In genomic region chr4:185657699-185658098, GRCh38 we compare ENCODE assay signal across 23 cellular contexts.
DNase-seq lines count a peak whose midpoint lies in the region; ATAC-seq and TF ChIP-seq lines count a peak whose summit lies in the region.
"Had no signal": no experiment of that assay in that cellular context is flagged by ENCODE, and none has a peak within 500 bp of the region (broad histone marks: within the 10 kb centered on the region; RNA-seq: fewer than 3 reads in every experiment).

No MANE protein-coding gene starts in this region.

- TF ChIP-seq CTCF in breast epithelium (IDR thresholded peaks at IDR 0.05): no peak
- no peak for TF ChIP-seq CTCF in MCF 10A (IDR thresholded peaks at IDR 0.05; ENCODE audit: unreplicated experiment)
- no peak for TF ChIP-seq CTCF in type B pancreatic cell (conservative IDR thresholded peaks at IDR 0.05)
- no peak for TF ChIP-seq CTCF in HFFc6 (IDR thresholded peaks at IDR 0.05)

- no peak overlapping the region for H3K27ac Mint-ChIP-seq in MCF 10A (ENCODE audit: low read depth, unreplicated experiment)
- H3K27ac Mint-ChIP-seq in type B pancreatic cell: peak overlapping the region; percentile 18
- no peak overlapping the region for H3K27ac Mint-ChIP-seq in natural killer cell treated with Interleukin-12 subunit alpha and Interleukin-12 subunit beta and Interleukin-15 and Interleukin-18, amount 100 ng/mL, for 72 hours
- no peak overlapping the region for H3K27ac Mint-ChIP-seq in HFFc6
- H3K27ac Mint-ChIP-seq: activated CD8-positive, alpha-beta memory T cell treated with anti-CD3 and anti-CD28 coated beads, Interleukin-2, amount 10 ng/mL, durations not matched to agents 7 days and 5 days; activated T-helper 2 cell treated with anti-CD3 and anti-CD28 coated beads, Interferon-gamma antibody, Interleukin-2, Interleukin-4, amounts not matched to agents 10 μg/mL and 5 μg/mL and 100 μg/mL, durations not matched to agents 14 hours and 24 hours and 36 hours; immature natural killer cell; naive thymus-derived CD8-positive, alpha-beta T cell had no signal

- CTCF ChIA-PET in MCF 10A (lab: Yijun Ruan, JAX): no interaction called here

- H3K9me3 ChIP-seq in breast epithelium (no peaks in the 10 kb centered on the region), muscle layer of colon (ENCODE audit: low read length) (no peaks in the 10 kb centered on the region)
- H3K9me3 ChIP-seq: A549, lower lobe of right lung had no signal

- H3K27me3 ChIP-seq in breast epithelium: no peaks in the 10 kb centered on the region
- H3K27me3 ChIP-seq in muscle layer of colon (ENCODE audit: control insufficient read depth in 1 of 2, insufficient read depth in 2 of 2, low read length in 2 of 2): no peaks in the 10 kb centered on the region

- H3K4me1 ChIP-seq in breast epithelium: no peaks in the 10 kb centered on the region
- H3K4me1 ChIP-seq in muscle layer of colon (ENCODE audit: insufficient read depth, low read length): peaks cover 19% of the 10 kb centered on the region
- H3K4me1 ChIP-seq: A549, parathyroid adenoma had no signal

- H3K36me3 Mint-ChIP-seq in MCF 10A (ENCODE audit: insufficient read depth, unreplicated experiment) (peaks cover 19% of the 10 kb centered on the region), type B pancreatic cell (peaks cover 3% of the 10 kb centered on the region), HFFc6 (ENCODE audit: low read depth) (no peaks in the 10 kb centered on the region)
- no peaks in the 10 kb centered on the region for H3K36me3 Mint-ChIP-seq in natural killer cell treated with Interleukin-12 subunit alpha and Interleukin-12 subunit beta and Interleukin-15 and Interleukin-18, amount 100 ng/mL, for 72 hours
- H3K36me3 Mint-ChIP-seq: activated CD8-positive, alpha-beta memory T cell treated with anti-CD3 and anti-CD28 coated beads, Interleukin-2, amount 10 ng/mL, durations not matched to agents 7 days and 5 days; naive thymus-derived CD8-positive, alpha-beta T cell had no signal

- H3K27me3 Mint-ChIP-seq in MCF 10A (ENCODE audit: insufficient read depth, unreplicated experiment): no peaks in the 10 kb centered on the region
- H3K27me3 Mint-ChIP-seq in type B pancreatic cell: no peaks in the 10 kb centered on the region
- H3K27me3 Mint-ChIP-seq in natural killer cell treated with Interleukin-12 subunit alpha and Interleukin-12 subunit beta and Interleukin-15 and Interleukin-18, amount 100 ng/mL, for 72 hours: peaks cover 7 to 8% of the 10 kb centered on the region in 2 donors
- peaks cover 13% of the 10 kb centered on the region for H3K27me3 Mint-ChIP-seq in HFFc6 (ENCODE audit: insufficient read depth)
- H3K27me3 Mint-ChIP-seq: activated CD8-positive, alpha-beta memory T cell treated with anti-CD3 and anti-CD28 coated beads, Interleukin-2, amount 10 ng/mL, durations not matched to agents 7 days and 5 days had no signal

- H3K4me1 Mint-ChIP-seq in MCF 10A (ENCODE audit: insufficient read depth, unreplicated experiment) (peaks cover 6% of the 10 kb centered on the region), type B pancreatic cell (ENCODE audit: unreplicated experiment) (peaks cover 34% of the 10 kb centered on the region), HFFc6 (ENCODE audit: low read depth) (peaks cover 9% of the 10 kb centered on the region; the same call in 1 of the 2 replicates)
- no peaks in the 10 kb centered on the region for H3K4me1 Mint-ChIP-seq in natural killer cell treated with Interleukin-12 subunit alpha and Interleukin-12 subunit beta and Interleukin-15 and Interleukin-18, amount 100 ng/mL, for 72 hours (ENCODE audit: low read depth in 2 of 2)
- H3K4me1 Mint-ChIP-seq: activated CD8-positive, alpha-beta memory T cell treated with anti-CD3 and anti-CD28 coated beads, Interleukin-2, amount 10 ng/mL, durations not matched to agents 7 days and 5 days; immature natural killer cell; naive thymus-derived CD8-positive, alpha-beta T cell had no signal

- H3K36me3 ChIP-seq in breast epithelium (no peaks in the 10 kb centered on the region), muscle layer of colon (ENCODE audit: insufficient read depth, low read length) (peaks cover 12% of the 10 kb centered on the region)

- H3K9me3 Mint-ChIP-seq in MCF 10A (ENCODE audit: unreplicated experiment) (no peaks in the 10 kb centered on the region), type B pancreatic cell (no peaks in the 10 kb centered on the region), HFFc6 (no peaks in the 10 kb centered on the region)
- no peaks in the 10 kb centered on the region for H3K9me3 Mint-ChIP-seq in natural killer cell treated with Interleukin-12 subunit alpha and Interleukin-12 subunit beta and Interleukin-15 and Interleukin-18, amount 100 ng/mL, for 72 hours
- H3K9me3 Mint-ChIP-seq: activated T-helper 2 cell treated with anti-CD3 and anti-CD28 coated beads, Interferon-gamma antibody, Interleukin-2, Interleukin-4, amounts not matched to agents 10 μg/mL and 5 μg/mL and 100 μg/mL, durations not matched to agents 14 hours and 24 hours and 36 hours; immature natural killer cell had no signal

- no peak for TF ChIP-seq POLR2A in breast epithelium (IDR thresholded peaks at IDR 0.05)

- H3K4me3 Mint-ChIP-seq in MCF 10A (ENCODE audit: unreplicated experiment) (no peak overlapping the region), type B pancreatic cell (no peak overlapping the region), HFFc6 (no peak overlapping the region)
- no peak overlapping the region for H3K4me3 Mint-ChIP-seq in natural killer cell treated with Interleukin-12 subunit alpha and Interleukin-12 subunit beta and Interleukin-15 and Interleukin-18, amount 100 ng/mL, for 72 hours
- H3K4me3 Mint-ChIP-seq: activated CD8-positive, alpha-beta memory T cell treated with anti-CD3 and anti-CD28 coated beads, Interleukin-2, amount 10 ng/mL, durations not matched to agents 7 days and 5 days; immature natural killer cell; naive thymus-derived CD8-positive, alpha-beta T cell had no signal

- H3K4me3 ChIP-seq in breast epithelium (no peak overlapping the region), muscle layer of colon (ENCODE audit: low read depth in 1 of 2, low read length in 2 of 2) (peak overlapping the region in 1 of 2 donors; percentile 78)
- H3K4me3 ChIP-seq: A549, lower lobe of right lung, PC-9, SK-N-MC had no signal

- intact Hi-C loops in breast epithelium (cut with DNase I; ENCODE audit: low total_unique reads) (no loop called here), MCF 10A (cut with micrococcal nuclease) (no loop called here)

- no TSS peak for BruUV-seq in MCF 10A (replicated peaks; lab: Mats Ljungman, UMichigan)

- DNase-seq in breast epithelium (ENCODE audit: low spot score in 2 of 2) (no peak), MCF 10A (ENCODE audit: unreplicated experiment) (no peak), type B pancreatic cell (ENCODE audit: extremely low spot score, unreplicated experiment) (no peak), HFFc6 (no peak)
- no peak for DNase-seq in natural killer cell treated with Interleukin-12 subunit alpha and Interleukin-12 subunit beta and Interleukin-15 and Interleukin-18, amount 100 ng/mL, for 72 hours (ENCODE audit: low spot score)
- DNase-seq: activated CD8-positive, alpha-beta memory T cell treated with anti-CD3 and anti-CD28 coated beads, Interleukin-2, amount 10 ng/mL, durations not matched to agents 7 days and 5 days; cortex of kidney; DMS 273 treated with DMSO at 0.1 percent for 48 hours; GF-D8; immature natural killer cell; lower lobe of right lung; naive thymus-derived CD8-positive, alpha-beta T cell; PC-9; small intestine; stimulated activated CD4-positive, alpha-beta T cell treated with anti-CD3 and anti-CD28 coated beads, Interleukin-4, amount 100 ng/mL, for 4 hours had no signal

- peak overlapping the region; percentile 4 for H3K9ac ChIP-seq in muscle layer of colon (ENCODE audit: low read length)
- H3K9ac ChIP-seq: parathyroid adenoma had no signal

- POLR2A ChIA-PET in MCF 10A (lab: Yijun Ruan, JAX): no interaction called here

- H3K27ac ChIP-seq in breast epithelium: peak overlapping the region; percentile 34 to 53
- peak overlapping the region; percentile 84 for H3K27ac ChIP-seq in cingulate gyrus (ENCODE audit: low read depth, low read length)
- peak overlapping the region; percentile 73 for H3K27ac ChIP-seq in muscle layer of colon (ENCODE audit: low read depth, low read length)
- H3K27ac ChIP-seq: A549, C4-2B, lower lobe of right lung, parathyroid adenoma, PC-9, SK-N-MC had no signal

- ATAC-seq in natural killer cell treated with Interleukin-12 subunit alpha and Interleukin-12 subunit beta and Interleukin-15 and Interleukin-18, amount 100 ng/mL, for 72 hours: no peak
- no peak for ATAC-seq in GM19452 (IDR thresholded peaks at IDR 0.05; ENCODE audit: unreplicated experiment)
- ATAC-seq: A549; activated CD8-positive, alpha-beta memory T cell treated with anti-CD3 and anti-CD28 coated beads, Interleukin-2, amount 10 ng/mL, durations not matched to agents 7 days and 5 days; lower lobe of right lung; naive thymus-derived CD8-positive, alpha-beta T cell had no signal
